Comparison of ENCODE assay signal across 1 cellular context in genomic region chr17:58391302-58391984, GRCh38.
A peak's percentile ranks its signal among the peaks of the same experiment; 100 is the strongest.
TF ChIP-seq lines count a peak whose summit lies in the region.

No MANE protein-coding gene starts in this region.

TF ChIP-seq in K562, 482 proteins besides CTCF, POLR2A, EP300 and RAD21 (continued from another document and continues in another):
- TF ChIP-seq RBM25 (IDR thresholded peaks at IDR 0.05; ENCODE audit: low read depth, low read length, severe bottlenecking) (no peak), BDP1 (IDR thresholded peaks at IDR 0.05; ENCODE audit: insufficient read depth, insufficient read length) (no peak), KDM2B (CRISPR knock-in tag; IDR thresholded peaks at IDR 0.05) (no peak), ZC3H8 (IDR thresholded peaks at IDR 0.05) (no peak), CHD1 (IDR thresholded peaks at IDR 0.05; ENCODE audit: low read length) (no peak), ZNF584 (CRISPR knock-in tag; IDR thresholded peaks at IDR 0.05; ENCODE audit: low read depth) (no peak), TGIF2 (CRISPR knock-in tag; IDR thresholded peaks at IDR 0.05) (no peak), VEZF1 (CRISPR knock-in tag; IDR thresholded peaks at IDR 0.05) (peak; percentile 42; the same call in 1 of the 2 replicates), ZNF583 (CRISPR knock-in tag; IDR thresholded peaks at IDR 0.05) (no peak), ZNF785 (CRISPR knock-in tag; IDR thresholded peaks at IDR 0.05) (no peak), TCF7 (IDR thresholded peaks at IDR 0.05; ENCODE audit: borderline replicate concordance) (peak; percentile 89), TSC22D4 (tag; IDR thresholded peaks at IDR 0.05) (no peak), HNRNPLL (IDR thresholded peaks at IDR 0.05; ENCODE audit: low read depth, low read length, poor library complexity, severe bottlenecking) (no peak), MECOM (CRISPR knock-in tag; IDR thresholded peaks at IDR 0.05) (no peak), JUND (IDR thresholded peaks at IDR 0.05; ENCODE audit: borderline replicate concordance, low read depth, low read length) (peak; percentile 63), JUND (tag; IDR thresholded peaks at IDR 0.05; ENCODE audit: borderline replicate concordance, low read depth, low read length) (peak; percentile 57; the same call in 1 of the 3 replicates), GMEB1 (CRISPR knock-in tag; IDR thresholded peaks at IDR 0.05) (no peak), ELF4 (CRISPR knock-in tag; IDR thresholded peaks at IDR 0.05) (no peak), MYBL2 (IDR thresholded peaks at IDR 0.05; ENCODE audit: low read depth) (peak; percentile 60), MYBL2 (CRISPR knock-in tag; IDR thresholded peaks at IDR 0.05; ENCODE audit: borderline replicate concordance) (no peak), MED1 (CRISPR knock-in tag; IDR thresholded peaks at IDR 0.05; ENCODE audit: borderline replicate concordance) (no peak), CBFA2T3 (IDR thresholded peaks at IDR 0.05) (peak; percentile 68), TBP (optimal IDR thresholded peaks at IDR 0.05; ENCODE audit: low read depth, low read length) (no peak), NFIX (CRISPR knock-in tag; IDR thresholded peaks at IDR 0.05; ENCODE audit: low read depth) (0 out of 2 replicates have a peak, but pooled peaks have one; percentile 42), E2F8 (IDR thresholded peaks at IDR 0.05; ENCODE audit: low read depth, partially characterized antibody) (peak; percentile 29), SMARCB1 (IDR thresholded peaks at IDR 0.05; ENCODE audit: insufficient read length, low read depth) (no peak), CBX2 (IDR thresholded peaks at IDR 0.05; ENCODE audit: insufficient read depth, low read length, poor library complexity, severe bottlenecking) (no peak), E2F3 (CRISPR knock-in tag; IDR thresholded peaks at IDR 0.05) (no peak), MEIS2 (IDR thresholded peaks at IDR 0.05; ENCODE audit: partially characterized antibody) (peak; percentile 71), KAT8 (IDR thresholded peaks at IDR 0.05; ENCODE audit: low read depth) (no peak), CCNT2 (IDR thresholded peaks at IDR 0.05; ENCODE audit: borderline replicate concordance, extremely low read depth, insufficient read length, low read depth, low read length) (peak; percentile 86), RAD51 (IDR thresholded peaks at IDR 0.05; ENCODE audit: borderline replicate concordance, low read depth) (0 out of 2 replicates have a peak, but pooled peaks have one; percentile 9), EZH2 (IDR thresholded peaks at IDR 0.05; ENCODE audit: borderline replicate concordance, low read depth, low read length) (no peak), ZNF318 (IDR thresholded peaks at IDR 0.05; ENCODE audit: borderline replicate concordance in 1 of 2, low read depth in 1 of 2) (peak in 1 of 2 experiments; percentile 23; a peak in 1 of 4 replicates), PML (IDR thresholded peaks at IDR 0.05; ENCODE audit: low read length) (no peak), BCL6 (CRISPR knock-in tag; IDR thresholded peaks at IDR 0.05) (no peak), RBM15 (IDR thresholded peaks at IDR 0.05; ENCODE audit: insufficient read depth, low read length) (no peak), ETV6 (IDR thresholded peaks at IDR 0.05; ENCODE audit: borderline replicate concordance in 1 of 2, low read depth in 2 of 2, low read length in 1 of 2) (no peak), ETV6 (CRISPR knock-in tag; IDR thresholded peaks at IDR 0.05; ENCODE audit: borderline replicate concordance) (no peak), MYC (IDR thresholded peaks at IDR 0.05; ENCODE audit: low read depth, low read length) (peak; percentile 32; the same call in 1 of the 2 replicates), MYC (CRISPR knock-in tag; IDR thresholded peaks at IDR 0.05; ENCODE audit: borderline replicate concordance, low read depth) (no peak), RFX5 (IDR thresholded peaks at IDR 0.05; ENCODE audit: low read depth, low read length) (no peak), TAL1 (IDR thresholded peaks at IDR 0.05) (peak; percentile 31; the same call in 1 of the 2 replicates), PCBP1 (IDR thresholded peaks at IDR 0.05; ENCODE audit: low read depth, low read length, poor library complexity, severe bottlenecking) (no peak)
- TF ChIP-seq, protein P1, sequence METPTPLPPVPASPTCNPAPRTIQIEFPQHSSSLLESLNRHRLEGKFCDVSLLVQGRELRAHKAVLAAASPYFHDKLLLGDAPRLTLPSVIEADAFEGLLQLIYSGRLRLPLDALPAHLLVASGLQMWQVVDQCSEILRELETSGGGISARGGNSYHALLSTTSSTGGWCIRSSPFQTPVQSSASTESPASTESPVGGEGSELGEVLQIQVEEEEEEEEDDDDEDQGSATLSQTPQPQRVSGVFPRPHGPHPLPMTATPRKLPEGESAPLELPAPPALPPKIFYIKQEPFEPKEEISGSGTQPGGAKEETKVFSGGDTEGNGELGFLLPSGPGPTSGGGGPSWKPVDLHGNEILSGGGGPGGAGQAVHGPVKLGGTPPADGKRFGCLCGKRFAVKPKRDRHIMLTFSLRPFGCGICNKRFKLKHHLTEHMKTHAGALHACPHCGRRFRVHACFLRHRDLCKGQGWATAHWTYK (CRISPR knock-in tag; IDR thresholded peaks at IDR 0.05) = no peak
- TF ChIP-seq, protein P2, sequence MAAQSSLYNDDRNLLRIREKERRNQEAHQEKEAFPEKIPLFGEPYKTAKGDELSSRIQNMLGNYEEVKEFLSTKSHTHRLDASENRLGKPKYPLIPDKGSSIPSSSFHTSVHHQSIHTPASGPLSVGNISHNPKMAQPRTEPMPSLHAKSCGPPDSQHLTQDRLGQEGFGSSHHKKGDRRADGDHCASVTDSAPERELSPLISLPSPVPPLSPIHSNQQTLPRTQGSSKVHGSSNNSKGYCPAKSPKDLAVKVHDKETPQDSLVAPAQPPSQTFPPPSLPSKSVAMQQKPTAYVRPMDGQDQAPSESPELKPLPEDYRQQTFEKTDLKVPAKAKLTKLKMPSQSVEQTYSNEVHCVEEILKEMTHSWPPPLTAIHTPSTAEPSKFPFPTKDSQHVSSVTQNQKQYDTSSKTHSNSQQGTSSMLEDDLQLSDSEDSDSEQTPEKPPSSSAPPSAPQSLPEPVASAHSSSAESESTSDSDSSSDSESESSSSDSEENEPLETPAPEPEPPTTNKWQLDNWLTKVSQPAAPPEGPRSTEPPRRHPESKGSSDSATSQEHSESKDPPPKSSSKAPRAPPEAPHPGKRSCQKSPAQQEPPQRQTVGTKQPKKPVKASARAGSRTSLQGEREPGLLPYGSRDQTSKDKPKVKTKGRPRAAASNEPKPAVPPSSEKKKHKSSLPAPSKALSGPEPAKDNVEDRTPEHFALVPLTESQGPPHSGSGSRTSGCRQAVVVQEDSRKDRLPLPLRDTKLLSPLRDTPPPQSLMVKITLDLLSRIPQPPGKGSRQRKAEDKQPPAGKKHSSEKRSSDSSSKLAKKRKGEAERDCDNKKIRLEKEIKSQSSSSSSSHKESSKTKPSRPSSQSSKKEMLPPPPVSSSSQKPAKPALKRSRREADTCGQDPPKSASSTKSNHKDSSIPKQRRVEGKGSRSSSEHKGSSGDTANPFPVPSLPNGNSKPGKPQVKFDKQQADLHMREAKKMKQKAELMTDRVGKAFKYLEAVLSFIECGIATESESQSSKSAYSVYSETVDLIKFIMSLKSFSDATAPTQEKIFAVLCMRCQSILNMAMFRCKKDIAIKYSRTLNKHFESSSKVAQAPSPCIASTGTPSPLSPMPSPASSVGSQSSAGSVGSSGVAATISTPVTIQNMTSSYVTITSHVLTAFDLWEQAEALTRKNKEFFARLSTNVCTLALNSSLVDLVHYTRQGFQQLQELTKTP (IDR thresholded peaks at IDR 0.05; ENCODE audit: low read depth in 1 of 2, partially characterized antibody in 2 of 2) = peak in 1 of 2 experiments; percentile 56
